8 cellular contexts compared by ENCODE assay signal in genomic region chr4:169619518-169619957, GRCh38. TPM values are rescaled to one million over a fixed set of nuclear protein-coding genes. Genes with fewer than 3 reads are reported as not detected.
DNase-seq lines count a peak whose midpoint lies in the region; ATAC-seq and TF ChIP-seq lines count a peak whose summit lies in the region.

No MANE protein-coding gene starts in this region.

- H3K36me3 Mint-ChIP-seq in activated CD4-positive, alpha-beta T cell treated with anti-CD3 and anti-CD28 coated beads for 36 hours (ENCODE audit: low read depth), result peaks cover 3% of the 10 kb centered on the region
- peaks cover 22% of the 10 kb centered on the region for H3K36me3 Mint-ChIP-seq in dendritic cell treated with granulocyte-macrophage colony-stimulating factor and Interleukin-4, amounts not matched to agents 40 ng/mL and 50 ng/mL, for 4 days (ENCODE audit: low read depth)

- H3K4me3 ChIP-seq in AG04450 (ENCODE audit: low read depth, low read length), result peak overlapping the region; percentile 92
- peak overlapping the region; percentile 52 to 71 (median 64) for H3K4me3 ChIP-seq in right lobe of liver

- no peaks in the 10 kb centered on the region for H3K36me3 ChIP-seq in right lobe of liver

- peak; percentile 66 for TF ChIP-seq CTCF in AG04450 (IDR thresholded peaks at IDR 0.05; ENCODE audit: low read depth, low read length)
- TF ChIP-seq CTCF in right lobe of liver (IDR thresholded peaks at IDR 0.05), result peak; percentile 57 to 70 (median 64)

- no peaks in the 10 kb centered on the region for H3K9me3 Mint-ChIP-seq in activated CD4-positive, alpha-beta T cell treated with anti-CD3 and anti-CD28 coated beads for 36 hours (ENCODE audit: low read depth)
- no peaks in the 10 kb centered on the region for H3K9me3 Mint-ChIP-seq in dendritic cell treated with granulocyte-macrophage colony-stimulating factor and Interleukin-4, amounts not matched to agents 40 ng/mL and 50 ng/mL, for 4 days

- H3K27ac ChIP-seq in AG04450 (ENCODE audit: low read depth, low read length) (peak overlapping the region; percentile 76), right lobe of liver (peak overlapping the region; percentile 96 to 99 (median 98))

- H3K27me3 Mint-ChIP-seq in activated CD4-positive, alpha-beta T cell treated with anti-CD3 and anti-CD28 coated beads for 36 hours, result no peaks in the 10 kb centered on the region
- no peaks in the 10 kb centered on the region for H3K27me3 Mint-ChIP-seq in dendritic cell treated with granulocyte-macrophage colony-stimulating factor and Interleukin-4, amounts not matched to agents 40 ng/mL and 50 ng/mL, for 4 days

- H3K4me1 Mint-ChIP-seq in activated CD4-positive, alpha-beta T cell treated with anti-CD3 and anti-CD28 coated beads for 36 hours, result peaks cover 57% of the 10 kb centered on the region
- H3K4me1 Mint-ChIP-seq in dendritic cell treated with granulocyte-macrophage colony-stimulating factor and Interleukin-4, amounts not matched to agents 40 ng/mL and 50 ng/mL, for 4 days (ENCODE audit: low read depth), result peaks cover 19% of the 10 kb centered on the region

- 1% methylated on average over 10 of the region's 12 CpGs for WGBS in right lobe of liver (ENCODE audit: insufficient coverage, low coverage, low lambda C conversion rate, missing lambda C conversion rate)

- POLR2A ChIA-PET in AG04450 (lab: Yijun Ruan, JAX), result no interaction called here
- POLR2A ChIA-PET in activated CD4-positive, alpha-beta T cell treated with anti-CD3 and anti-CD28 coated beads for 36 hours (lab: Charles Lee), result interaction anchor here (0.7 to 3.1 kb wide), 2 partner anchors 41 to 142 kb away, joined by 3 to 19 read pairs; no protein-coding TSS in a partner anchor

- peaks cover 0 to 5% (median 0%) of the 10 kb centered on the region in 4 donors for H3K4me1 ChIP-seq in right lobe of liver

- ATAC-seq in GM18505 (IDR thresholded peaks at IDR 0.05; ENCODE audit: unreplicated experiment) (peak; percentile 30), HG02981 (IDR thresholded peaks at IDR 0.05; ENCODE audit: unreplicated experiment) (peak; percentile 30), right lobe of liver (peak; percentile 65 to 69 (median 66))
- ATAC-seq in activated CD4-positive, alpha-beta T cell treated with anti-CD3 and anti-CD28 coated beads for 36 hours, result peak; percentile 29

- H3K9me3 ChIP-seq in AG04450 (ENCODE audit: control insufficient read depth, insufficient read depth, low read length), result no peaks in the 10 kb centered on the region
- H3K9me3 ChIP-seq in right lobe of liver, result no peaks in the 10 kb centered on the region

- peak overlapping the region; percentile 93 for H3K4me3 Mint-ChIP-seq in activated CD4-positive, alpha-beta T cell treated with anti-CD3 and anti-CD28 coated beads for 36 hours
- H3K4me3 Mint-ChIP-seq in dendritic cell treated with granulocyte-macrophage colony-stimulating factor and Interleukin-4, amounts not matched to agents 40 ng/mL and 50 ng/mL, for 4 days, result peak overlapping the region; percentile 96

- TF ChIP-seq POLR2A in GM18505 (IDR thresholded peaks at IDR 0.05; ENCODE audit: borderline replicate concordance, extremely low read depth, insufficient read depth, insufficient read length) (no peak), right lobe of liver (IDR thresholded peaks at IDR 0.05) (no peak)

- intact Hi-C loops in activated CD4-positive, alpha-beta T cell treated with anti-CD3 and anti-CD28 coated beads for 36 hours (cut with DNase I, micrococcal nuclease), result loop anchor here in 1 of 2 experiments (10.0 kb wide), 1 partner anchor 1135 kb away; the partner anchor contains the start of gene DDX60L
- intact Hi-C loops in dendritic cell treated with granulocyte-macrophage colony-stimulating factor and Interleukin-4, amounts not matched to agents 40 ng/mL and 50 ng/mL, for 4 days (cut with micrococcal nuclease), result no loop called here
- intact Hi-C loops in right lobe of liver (cut with DNase I), result no loop called here

- H3K27me3 ChIP-seq in AG04450 (ENCODE audit: control insufficient read depth, insufficient read depth, low read length) (no peaks in the 10 kb centered on the region), right lobe of liver (no peaks in the 10 kb centered on the region)

- no peak for DNase-seq in AG04450 (ENCODE audit: low read depth, low spot score)
- DNase-seq in NCI-H2171 (lab: John Stamatoyannopoulos, UW), result peak; percentile 3
- peak; percentile 65 for DNase-seq in activated CD4-positive, alpha-beta T cell treated with anti-CD3 and anti-CD28 coated beads for 36 hours
- peak in 2 of 3 donors; percentile 46 to 68 for DNase-seq in right lobe of liver
- DNase-seq in stimulated activated naive CD4-positive, alpha-beta T cell treated with Interleukin-2 at 50 U/mL for 16 hours (lab: John Stamatoyannopoulos, UW), result peak; percentile 30

- CTCF ChIA-PET in AG04450 (lab: Charles Lee), result interaction anchor here (0.9 to 2.0 kb wide), 13 partner anchors 9 to 623 kb away, joined by 3 to 6 read pairs (median 3); no protein-coding TSS in a partner anchor
- CTCF ChIA-PET in activated CD4-positive, alpha-beta T cell treated with anti-CD3 and anti-CD28 coated beads for 36 hours (lab: Charles Lee), result interaction anchor here (0.7 to 2.1 kb wide), 8 partner anchors 9 to 1140 kb away, joined by 3 to 5 read pairs (median 3); partner anchors contain the start of gene CBR4

- H3K27ac Mint-ChIP-seq in activated CD4-positive, alpha-beta T cell treated with anti-CD3 and anti-CD28 coated beads for 36 hours, result peak overlapping the region; percentile 100
- peak overlapping the region; percentile 95 for H3K27ac Mint-ChIP-seq in dendritic cell treated with granulocyte-macrophage colony-stimulating factor and Interleukin-4, amounts not matched to agents 40 ng/mL and 50 ng/mL, for 4 days

RNA-seq across cellular contexts. Expression of gene CLCN3, which starts 0.8 kb away (rescaled TPM):
- 23.7 and 36.5 TPM in 2 replicates for polyA plus RNA-seq in AG04450 (2011; rRNA removed)
- 34.8 and 50.1 TPM in 2 replicates for polyA minus RNA-seq in AG04450 (2011; rRNA and poly(A)+ RNA removed)
- total RNA-seq in activated CD4-positive, alpha-beta T cell treated with anti-CD3 and anti-CD28 coated beads for 36 hours, result 10 to 100 TPM; 21.2 to 22.0 TPM
- total RNA-seq in right lobe of liver, result 10 to 100 TPM; 17.0 to 29.4 (median 19.6) TPM

RNA-seq across cellular contexts. Expression of gene NEK1, which starts 7.2 kb away (rescaled TPM):
- polyA plus RNA-seq in AG04450 (2011; rRNA removed), result 5.5 and 7.7 TPM in 2 replicates
- polyA minus RNA-seq in AG04450 (2011; rRNA and poly(A)+ RNA removed), result 7.4 and 7.9 TPM in 2 replicates
- 10 to 100 TPM in 1 of 2 experiments, 1 to 10 TPM in 1; 9.5 to 12.2 TPM for total RNA-seq in activated CD4-positive, alpha-beta T cell treated with anti-CD3 and anti-CD28 coated beads for 36 hours
- total RNA-seq in right lobe of liver, result 1 to 10 TPM; 4.1 to 5.2 (median 4.5) TPM
